In the genomic region with DNA sequence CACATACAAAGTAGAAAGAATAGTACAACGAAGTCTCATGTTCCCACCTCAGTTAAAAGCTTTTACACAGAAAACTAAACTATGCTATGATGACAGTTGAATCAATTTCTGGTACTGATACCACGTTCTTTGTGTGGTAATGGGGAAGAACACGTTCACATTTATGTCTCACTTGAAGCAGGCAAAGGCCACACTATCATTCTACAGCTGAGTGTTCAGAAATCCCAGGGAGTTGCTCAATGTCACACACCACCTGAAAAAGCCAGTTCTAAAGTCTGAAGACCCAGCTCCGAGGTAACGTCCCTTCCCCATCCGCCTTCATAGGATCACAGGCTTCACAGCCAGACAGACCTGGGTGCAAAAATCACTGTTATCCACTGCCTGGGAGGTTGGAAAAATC, we compare ENCODE assay signal across 1 cellular context.
TF ChIP-seq lines count a peak whose summit lies in the region.

No MANE protein-coding gene starts in this region.

TF ChIP-seq in GM23338, 12 proteins besides CTCF, POLR2A, EP300 and RAD21:
- TF ChIP-seq, protein P1, sequence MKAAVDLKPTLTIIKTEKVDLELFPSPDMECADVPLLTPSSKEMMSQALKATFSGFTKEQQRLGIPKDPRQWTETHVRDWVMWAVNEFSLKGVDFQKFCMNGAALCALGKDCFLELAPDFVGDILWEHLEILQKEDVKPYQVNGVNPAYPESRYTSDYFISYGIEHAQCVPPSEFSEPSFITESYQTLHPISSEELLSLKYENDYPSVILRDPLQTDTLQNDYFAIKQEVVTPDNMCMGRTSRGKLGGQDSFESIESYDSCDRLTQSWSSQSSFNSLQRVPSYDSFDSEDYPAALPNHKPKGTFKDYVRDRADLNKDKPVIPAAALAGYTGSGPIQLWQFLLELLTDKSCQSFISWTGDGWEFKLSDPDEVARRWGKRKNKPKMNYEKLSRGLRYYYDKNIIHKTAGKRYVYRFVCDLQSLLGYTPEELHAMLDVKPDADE (IDR thresholded peaks at IDR 0.05): no peak
- no peak for TF ChIP-seq EZH2phosphoT487 (IDR thresholded peaks at IDR 0.05; ENCODE audit: unreplicated experiment)
- no peak for TF ChIP-seq ZNF462 (CRISPR knock-in tag; IDR thresholded peaks at IDR 0.05)
- TF ChIP-seq CREB1 (CRISPR knock-in tag; IDR thresholded peaks at IDR 0.05; ENCODE audit: low read depth): no peak
- no peak for TF ChIP-seq STAT1 (IDR thresholded peaks at IDR 0.05; ENCODE audit: unreplicated experiment)
- no peak for TF ChIP-seq ZNF331 (CRISPR knock-in tag; IDR thresholded peaks at IDR 0.05; ENCODE audit: low read depth)
- TF ChIP-seq JUNB (IDR thresholded peaks at IDR 0.05; ENCODE audit: unreplicated experiment): no peak
- TF ChIP-seq, protein P2, sequence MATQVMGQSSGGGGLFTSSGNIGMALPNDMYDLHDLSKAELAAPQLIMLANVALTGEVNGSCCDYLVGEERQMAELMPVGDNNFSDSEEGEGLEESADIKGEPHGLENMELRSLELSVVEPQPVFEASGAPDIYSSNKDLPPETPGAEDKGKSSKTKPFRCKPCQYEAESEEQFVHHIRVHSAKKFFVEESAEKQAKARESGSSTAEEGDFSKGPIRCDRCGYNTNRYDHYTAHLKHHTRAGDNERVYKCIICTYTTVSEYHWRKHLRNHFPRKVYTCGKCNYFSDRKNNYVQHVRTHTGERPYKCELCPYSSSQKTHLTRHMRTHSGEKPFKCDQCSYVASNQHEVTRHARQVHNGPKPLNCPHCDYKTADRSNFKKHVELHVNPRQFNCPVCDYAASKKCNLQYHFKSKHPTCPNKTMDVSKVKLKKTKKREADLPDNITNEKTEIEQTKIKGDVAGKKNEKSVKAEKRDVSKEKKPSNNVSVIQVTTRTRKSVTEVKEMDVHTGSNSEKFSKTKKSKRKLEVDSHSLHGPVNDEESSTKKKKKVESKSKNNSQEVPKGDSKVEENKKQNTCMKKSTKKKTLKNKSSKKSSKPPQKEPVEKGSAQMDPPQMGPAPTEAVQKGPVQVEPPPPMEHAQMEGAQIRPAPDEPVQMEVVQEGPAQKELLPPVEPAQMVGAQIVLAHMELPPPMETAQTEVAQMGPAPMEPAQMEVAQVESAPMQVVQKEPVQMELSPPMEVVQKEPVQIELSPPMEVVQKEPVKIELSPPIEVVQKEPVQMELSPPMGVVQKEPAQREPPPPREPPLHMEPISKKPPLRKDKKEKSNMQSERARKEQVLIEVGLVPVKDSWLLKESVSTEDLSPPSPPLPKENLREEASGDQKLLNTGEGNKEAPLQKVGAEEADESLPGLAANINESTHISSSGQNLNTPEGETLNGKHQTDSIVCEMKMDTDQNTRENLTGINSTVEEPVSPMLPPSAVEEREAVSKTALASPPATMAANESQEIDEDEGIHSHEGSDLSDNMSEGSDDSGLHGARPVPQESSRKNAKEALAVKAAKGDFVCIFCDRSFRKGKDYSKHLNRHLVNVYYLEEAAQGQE (IDR thresholded peaks at IDR 0.05; ENCODE audit: unreplicated experiment): no peak
